8 cellular contexts compared by ENCODE assay signal in the genomic region with DNA sequence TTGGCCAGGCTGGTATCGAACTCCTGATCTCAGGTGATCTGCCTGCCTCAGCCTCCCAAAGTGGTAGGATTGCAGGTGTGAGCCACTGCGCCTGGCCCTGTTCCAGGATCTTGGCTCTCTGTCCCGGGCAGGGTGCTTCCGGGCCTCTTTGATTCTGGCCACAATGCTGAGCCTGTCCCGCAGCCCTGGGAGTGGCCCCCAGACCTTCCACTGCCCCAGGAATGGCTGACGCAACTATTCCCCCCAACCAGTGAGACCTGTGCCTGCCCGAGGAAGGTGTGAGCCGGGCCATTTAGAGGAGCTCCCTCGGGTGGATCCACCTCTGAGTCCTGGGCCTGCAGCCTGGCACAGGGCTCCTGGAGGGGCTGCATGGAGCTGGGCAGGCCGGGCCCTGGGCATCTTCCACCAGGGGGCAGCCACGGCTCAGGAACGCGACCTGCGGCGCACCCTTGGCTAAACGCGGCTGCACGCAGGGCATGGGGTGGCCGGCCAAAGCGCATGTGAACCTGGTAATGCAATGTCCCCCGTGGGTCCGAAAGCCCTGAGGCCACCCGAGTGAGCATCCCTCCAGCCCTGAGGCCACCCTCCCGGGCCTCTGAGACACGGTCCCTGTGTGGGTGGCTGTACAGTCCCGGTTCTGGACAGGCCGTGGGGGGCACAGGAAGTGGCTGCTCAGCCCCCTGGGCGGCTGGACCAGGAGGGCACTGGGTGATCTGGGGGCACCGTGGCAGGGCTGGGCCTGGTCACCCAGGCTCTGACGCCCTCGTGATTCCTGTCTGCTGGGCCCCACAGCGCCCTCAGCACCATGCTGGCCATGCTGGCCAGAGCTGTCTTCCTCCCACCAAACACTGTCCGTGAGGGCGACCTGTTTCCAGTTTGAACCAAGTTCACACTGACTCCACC. TPM values are rescaled to one million over a fixed set of nuclear protein-coding genes. Genes with fewer than 3 reads are reported as not detected.
DNase-seq lines count a peak whose midpoint lies in the region; ATAC-seq and TF ChIP-seq lines count a peak whose summit lies in the region.

No MANE protein-coding gene starts in this region.

- no peak for TF ChIP-seq EP300 in stomach (IDR thresholded peaks at IDR 0.05)

- dilution Hi-C loops in IMR-90 (cut with HindIII; ENCODE audit: low sequenced_read_pairs, unreplicated experiment): no loop called here

- H3K23ac ChIP-seq in IMR-90 (ENCODE audit: low read depth, low read length): no peak overlapping the region

- H3K27me3 ChIP-seq in IMR-90 (ENCODE audit: control insufficient read depth, insufficient read depth, low read length) (no peaks in the 10 kb centered on the region), RWPE2 (ENCODE audit: insufficient read depth, poor library complexity, severe bottlenecking) (no peaks in the 10 kb centered on the region), neural progenitor cell (no peaks in the 10 kb centered on the region), stomach (no peaks in the 10 kb centered on the region)

- H3F3A ChIP-seq in neural progenitor cell (ENCODE audit: low read depth): peaks cover 4% of the 10 kb centered on the region

- TF ChIP-seq CTCF in IMR-90 (conservative IDR thresholded peaks at IDR 0.05; ENCODE audit: low read depth, low read length) (peak; percentile 88), RWPE2 (IDR thresholded peaks at IDR 0.05; ENCODE audit: poor library complexity, severe bottlenecking) (peak; percentile 91), fibroblast of villous mesenchyme (IDR thresholded peaks at IDR 0.05; ENCODE audit: insufficient read depth, low read depth, low read length) (peak; percentile 87), neural progenitor cell (IDR thresholded peaks at IDR 0.05) (peak; percentile 83), stomach (IDR thresholded peaks at IDR 0.05) (peak in 5 of 7 experiments; percentile 76 to 95 (median 87))

- H3K4me1 ChIP-seq in IMR-90 (ENCODE audit: control insufficient read depth, insufficient read depth, low read length) (peaks cover 4% of the 10 kb centered on the region; the same call in 1 of the 2 replicates), RWPE2 (ENCODE audit: insufficient read depth, poor library complexity, severe bottlenecking) (no peaks in the 10 kb centered on the region), neural progenitor cell (peaks cover 7% of the 10 kb centered on the region), stomach (peaks cover 7 to 15% (median 14%) of the 10 kb centered on the region in 4 donors)

- peak; percentile 93 for TF ChIP-seq RAD21 in IMR-90 (IDR thresholded peaks at IDR 0.05; ENCODE audit: low read length)

- peaks cover 4% of the 10 kb centered on the region for H3K27me3 Mint-ChIP-seq in neural progenitor cell (ENCODE audit: insufficient read depth, low read depth)

- H2AK5ac ChIP-seq in IMR-90 (ENCODE audit: low read depth, low read length): no peak overlapping the region

- peaks cover 11% of the 10 kb centered on the region for H3K4me1 Mint-ChIP-seq in neural progenitor cell

- no peak overlapping the region for H2BK120ac ChIP-seq in IMR-90 (ENCODE audit: low read depth, low read length)

- H2BK20ac ChIP-seq in IMR-90 (ENCODE audit: low read depth, low read length): no peak overlapping the region

- no peak overlapping the region for H3K56ac ChIP-seq in IMR-90 (ENCODE audit: extremely low read depth, insufficient read depth, low read length)

- H2AFZ ChIP-seq in IMR-90 (replicated peaks; ENCODE audit: low read length, poor library complexity) (peak overlapping the region; percentile 97), neural progenitor cell (replicated peaks) (no peak overlapping the region)

- H3K9me1 ChIP-seq in IMR-90 (ENCODE audit: insufficient read depth, low read length): no peaks in the 10 kb centered on the region

- no peak overlapping the region for H3K18ac ChIP-seq in IMR-90 (ENCODE audit: low read depth, low read length)

- no peak overlapping the region; the same call in 1 of the 2 replicates for H4K5ac ChIP-seq in IMR-90 (ENCODE audit: low read depth, low read length)

- intact Hi-C loops in IMR-90 (cut with micrococcal nuclease) (loop anchor here (1.0 to 10.0 kb wide), 4 partner anchors 17 to 230 kb away; a partner anchor contains a TSS), stomach (cut with DNase I; ENCODE audit: low total_unique reads) (no loop called here)

- WGBS in IMR-90 (ENCODE audit: extremely low coverage in 2 of 2, insufficient read length in 1 of 2), 2 experiments: 3% methylated on average over 6 of the region's 34 CpGs; no CpG with 5 or more reads in 1 of the 2 experiments
- 8 to 22% (median 10%) methylated on average over 3 to 34 of the region's 34 CpGs for WGBS in stomach, 5 donors

- CTCF ChIA-PET in IMR-90 (lab: Yijun Ruan, JAX): interaction anchor here (0.5 to 3.2 kb wide), 6 partner anchors 18 to 704 kb away, joined by 3 to 20 read pairs (median 3); a partner anchor contains a TSS

- no TSS peak for BruUV-seq in IMR-90 (replicated peaks; lab: Mats Ljungman, UMichigan)

- H4K8ac ChIP-seq in IMR-90 (ENCODE audit: low read depth in 2 of 2, low read length in 2 of 2): peak overlapping the region in 1 of 2 experiments; percentile 78; a peak in 1 of 4 replicates

- peak overlapping the region; percentile 69 for H3K4ac ChIP-seq in IMR-90 (ENCODE audit: low read depth, low read length)

- POLR2A ChIA-PET in IMR-90 (lab: Charles Lee; ENCODE audit: unreplicated experiment): interaction anchor here (0.5 kb wide), 1 partner anchor 16 kb away, joined by 4 read pairs; no protein-coding TSS in a partner anchor

- no peaks in the 10 kb centered on the region for H3K36me3 ChIP-seq in IMR-90 (ENCODE audit: control insufficient read depth, insufficient read depth, low read length)
- no peaks in the 10 kb centered on the region for H3K36me3 ChIP-seq in RWPE2 (ENCODE audit: low read depth)
- no peaks in the 10 kb centered on the region for H3K36me3 ChIP-seq in neural progenitor cell
- peaks cover 0 to 10% (median 2%) of the 10 kb centered on the region in 4 donors for H3K36me3 ChIP-seq in stomach

- no peaks in the 10 kb centered on the region for H3K36me3 Mint-ChIP-seq in neural progenitor cell

- no peak overlapping the region for H3K9ac ChIP-seq in IMR-90 (ENCODE audit: low read depth, low read length)
- H3K9ac ChIP-seq in neural progenitor cell: no peak overlapping the region

- H2BK15ac ChIP-seq in IMR-90 (ENCODE audit: low read depth, low read length): no peak overlapping the region

- H3K9me3 ChIP-seq in IMR-90 (ENCODE audit: control insufficient read depth, insufficient read depth, low read length) (no peaks in the 10 kb centered on the region), RWPE2 (ENCODE audit: severe bottlenecking) (no peaks in the 10 kb centered on the region), neural progenitor cell (ENCODE audit: low read depth) (no peaks in the 10 kb centered on the region), stomach (no peaks in the 10 kb centered on the region)

- H3K4me2 ChIP-seq in IMR-90 (ENCODE audit: low read depth, low read length): peak overlapping the region; percentile 76
- peak overlapping the region; percentile 58 for H3K4me2 ChIP-seq in neural progenitor cell

- no peaks in the 10 kb centered on the region for H3K79me1 ChIP-seq in IMR-90 (ENCODE audit: low read depth in 1 of 2, low read length in 2 of 2)

- peak overlapping the region; percentile 91 for H2AK9ac ChIP-seq in IMR-90 (replicated peaks; ENCODE audit: low read depth, low read length, poor library complexity)

- peak overlapping the region; percentile 33 for H3K4me3 Mint-ChIP-seq in neural progenitor cell

- H2BK5ac ChIP-seq in IMR-90 (ENCODE audit: low read depth, low read length, poor library complexity, severe bottlenecking): no peak overlapping the region

- H3K79me2 ChIP-seq in neural progenitor cell (ENCODE audit: low read depth): no peaks in the 10 kb centered on the region

- DNase-seq in CMK (ENCODE audit: low read depth): peak; percentile 51
- peak; percentile 50 for DNase-seq in IMR-90
- DNase-seq in RWPE2 (ENCODE audit: low spot score): peak; percentile 79
- peak; percentile 58 for DNase-seq in activated effector memory CD4-positive, alpha-beta T cell treated with Interleukin-2 at 50 U/mL for 16 hours
- DNase-seq in fibroblast of villous mesenchyme (ENCODE audit: low read depth): peak; percentile 68
- peak; percentile 88 for DNase-seq in neural progenitor cell (ENCODE audit: low spot score)
- peak; percentile 88 for DNase-seq in stomach

- no peak overlapping the region; the same call in 1 of the 2 replicates for H4K91ac ChIP-seq in IMR-90 (ENCODE audit: insufficient read depth, low read depth, low read length)

- no peaks in the 10 kb centered on the region for H4K20me1 ChIP-seq in IMR-90 (ENCODE audit: insufficient read depth, low read length)
- no peaks in the 10 kb centered on the region for H4K20me1 ChIP-seq in neural progenitor cell (ENCODE audit: low read depth)

- H3K14ac ChIP-seq in IMR-90 (replicated peaks; ENCODE audit: low read depth, low read length): no peak overlapping the region

- H3K27ac ChIP-seq in IMR-90 (ENCODE audit: insufficient read depth, low read length) (no peak overlapping the region), RWPE2 (ENCODE audit: poor library complexity, severe bottlenecking) (no peak overlapping the region), neural progenitor cell (no peak overlapping the region), stomach (peak overlapping the region in 2 of 5 donors; percentile 36 to 49)

- in situ Hi-C loops in IMR-90 (cut with MboI; ENCODE audit: low sequenced_read_pairs): no loop called here

- TF ChIP-seq POLR2A in IMR-90 (IDR thresholded peaks at IDR 0.05; ENCODE audit: low read depth, low read length): no peak
- TF ChIP-seq POLR2A in stomach (IDR thresholded peaks at IDR 0.05): no peak

- no peak overlapping the region for H3K4me3 ChIP-seq in IMR-90 (ENCODE audit: insufficient read depth, low read depth, low read length)
- H3K4me3 ChIP-seq in RWPE2 (ENCODE audit: severe bottlenecking): no peak overlapping the region
- peak overlapping the region; percentile 18 for H3K4me3 ChIP-seq in fibroblast of villous mesenchyme (ENCODE audit: low read depth, low read length)
- H3K4me3 ChIP-seq in neural progenitor cell: no peak overlapping the region
- peak overlapping the region; percentile 30 to 49 (median 37) for H3K4me3 ChIP-seq in stomach

- H3K27ac Mint-ChIP-seq in neural progenitor cell: no peak overlapping the region

- H3K9me3 Mint-ChIP-seq in neural progenitor cell: peaks cover 10% of the 10 kb centered on the region

- ATAC-seq in GM19467 (IDR thresholded peaks at IDR 0.05; ENCODE audit: unreplicated experiment): peak; percentile 74
- ATAC-seq in IMR-90 (ENCODE audit: low read depth): peak; percentile 99
- ATAC-seq in RWPE2 (ENCODE audit: low read depth): peak; percentile 98

RNA-seq across cellular contexts. Expression of a gene that starts 24.8 kb away (rescaled TPM):
- total RNA-seq in IMR-90 (2012; rRNA removed): not detected in 2 replicates
- not detected in 2 replicates for polyA plus RNA-seq in IMR-90 (2012; rRNA removed)
- not detected in 2 replicates for polyA plus RNA-seq in IMR-90 (2012; cell fraction: cytosol; rRNA removed)
- not detected in 2 replicates for polyA plus RNA-seq in IMR-90 (2012; cell fraction: nucleus; rRNA removed; ENCODE audit: low replicate concordance)
- total RNA-seq in fibroblast of villous mesenchyme: not detected in 2 replicates
- total RNA-seq in neural progenitor cell (ENCODE audit: low replicate concordance): not detected in 2 replicates
- total RNA-seq in stomach: not detected
- polyA plus RNA-seq in stomach: not detected

RNA-seq across cellular contexts. Expression of a gene that starts 48.0 kb away (rescaled TPM):
- 3.8 and 4.7 TPM in 2 replicates for total RNA-seq in IMR-90 (2012; rRNA removed)
- polyA plus RNA-seq in IMR-90 (2012; rRNA removed): 27.0 and 31.6 TPM in 2 replicates
- 26.1 and 46.6 TPM in 2 replicates for polyA plus RNA-seq in IMR-90 (2012; cell fraction: cytosol; rRNA removed)
- 11.2 and 24.6 TPM in 2 replicates for polyA plus RNA-seq in IMR-90 (2012; cell fraction: nucleus; rRNA removed; ENCODE audit: low replicate concordance)
- 2.6 and 3.5 TPM in 2 replicates for total RNA-seq in fibroblast of villous mesenchyme
- total RNA-seq in neural progenitor cell (ENCODE audit: low replicate concordance): 0.43 and 7.2 TPM in 2 replicates
- 10 to 100 TPM in 2 of 5 donors, 1 to 10 TPM in 3; 1.7 to 23.0 (median 8.5) TPM for total RNA-seq in stomach
- 1 to 10 TPM; 1.8 to 6.6 (median 6.0) TPM for polyA plus RNA-seq in stomach

Comparison
In these comparisons a context has a peak if more than half of its experiments do, and no peak if none do; other contexts are left out.
1. H3K4me3 ChIP-seq: peak in fibroblast of villous mesenchyme (single experiment) and stomach (4 of 4); none in IMR-90 (single experiment), RWPE2 (single experiment) and neural progenitor cell (single experiment).
2. Peak in every context shown above with its lines, with median percentiles within 50 percentile points of each other: DNase-seq, ATAC-seq and CTCF ChIP-seq.